In genomic region chr16:25691519-25692091, GRCh38 we compare ENCODE assay signal across 8 cellular contexts. TPM values are rescaled to one million over a fixed set of nuclear protein-coding genes. Genes with fewer than 3 reads are reported as not detected.
A peak's percentile ranks its signal among the peaks of the same experiment; 100 is the strongest.
DNase-seq lines count a peak whose midpoint lies in the region; ATAC-seq and TF ChIP-seq lines count a peak whose summit lies in the region.

HS3ST4 (plus strand) TSS chr16:25691959.

- no peak within 1 kb of the TSS for H2AFZ ChIP-seq in GM23248

- DNase-seq in CD1c-positive myeloid dendritic cell (ENCODE audit: extremely low spot score) (peak; percentile 16), GM23248 (peak; percentile 5), dorsolateral prefrontal cortex (peak in 3 of 10 donors; percentile 34 to 59 (median 57)), nephron progenitor cell (peak; percentile 72), NCI-H2196 treated with DMSO at 0.1 percent for 48 hours (lab: John Stamatoyannopoulos, UW; ENCODE audit: unreplicated experiment) (no peak), Ammon's horn (ENCODE audit: low spot score) (no peak)

- peak within 1 kb of the TSS; percentile 88 for H3K4me3 Mint-ChIP-seq in nephron progenitor cell

- H3K9me3 Mint-ChIP-seq in nephron progenitor cell: no peaks in the 10 kb centered on the region

- H3K4me2 ChIP-seq in GM23248 (ENCODE audit: unreplicated experiment): no peak within 1 kb of the TSS

- no peak within 1 kb of the TSS for H3K9ac ChIP-seq in GM23248

- no peak for ATAC-seq in HG03280 (IDR thresholded peaks at IDR 0.05; ENCODE audit: unreplicated experiment)
- no peak for ATAC-seq in HG03139 (IDR thresholded peaks at IDR 0.05; ENCODE audit: unreplicated experiment)

- TF ChIP-seq CTCF in dorsolateral prefrontal cortex (IDR thresholded peaks at IDR 0.05 in 54 of 56, conservative IDR thresholded peaks at IDR 0.05 in 2 of 56; ENCODE audit: low read depth in 1 of 56, partially characterized antibody in 56 of 56) (no peak), nephron progenitor cell (IDR thresholded peaks at IDR 0.05) (no peak)

- H3K4me1 Mint-ChIP-seq in nephron progenitor cell: peaks cover 36% of the 10 kb centered on the region

- peaks cover 49% of the 10 kb centered on the region for H3K27me3 Mint-ChIP-seq in nephron progenitor cell (ENCODE audit: low read depth, poor library complexity)

- in situ Hi-C loops in GM23248 (cut with MboI): no loop called here

- no peaks in the 10 kb centered on the region for H3F3A ChIP-seq in GM23248 (ENCODE audit: insufficient read depth)

- no peak within 1 kb of the TSS for H3K27ac ChIP-seq in GM23248
- H3K27ac ChIP-seq in dorsolateral prefrontal cortex: peak within 1 kb of the TSS in 19 of 59 donors; percentile 16 to 68 (median 44)

- no peaks in the 10 kb centered on the region for H3K9me2 ChIP-seq in GM23248 (ENCODE audit: insufficient read depth)

- H3K27ac Mint-ChIP-seq in nephron progenitor cell: no peak within 1 kb of the TSS

- H3K36me3 Mint-ChIP-seq in nephron progenitor cell (ENCODE audit: low read depth): no peaks in the 10 kb centered on the region

- no peaks in the 10 kb centered on the region for H3K4me1 ChIP-seq in GM23248 (ENCODE audit: insufficient read depth)

- H3K27me3 ChIP-seq in GM23248 (replicated peaks; ENCODE audit: insufficient read depth) (peaks cover 61% of the 10 kb centered on the region), dorsolateral prefrontal cortex (peaks cover 0 to 55% (median 32%) of the 10 kb centered on the region in 45 donors)

- intact Hi-C loops in dorsolateral prefrontal cortex (cut with DNase I): no loop called here

- H3K36me3 ChIP-seq in GM23248 (ENCODE audit: low read depth): no peaks in the 10 kb centered on the region

- no peaks in the 10 kb centered on the region for H3K79me2 ChIP-seq in GM23248 (ENCODE audit: insufficient read depth)

- 3% methylated on average over 29 to 57 of the region's 58 CpGs for WGBS in GM23248 (ENCODE audit: low coverage in 1 of 2, low lambda C conversion rate in 2 of 2, missing lambda C conversion rate in 2 of 2), 2 experiments

- H3K4me3 ChIP-seq in GM23248 (no peak within 1 kb of the TSS), dorsolateral prefrontal cortex (peak within 1 kb of the TSS; percentile 31 to 69 (median 54))

- no peaks in the 10 kb centered on the region for H3K9me3 ChIP-seq in GM23248 (ENCODE audit: low read depth)

- H4K20me1 ChIP-seq in GM23248 (ENCODE audit: insufficient read depth): no peaks in the 10 kb centered on the region

RNA-seq across cellular contexts. Expression of gene HS3ST4, which starts in this region (rescaled TPM):
- not detected in 2 replicates for total RNA-seq in GM23248 (2014; rRNA removed; shearing (Covaris generic))
- not detected in 2 replicates for polyA plus RNA-seq in GM23248 (2016; fragmentation: Nextera tagmentation; extraction: Ambion mirVana)
- total RNA-seq in dorsolateral prefrontal cortex: 10 to 100 TPM in 119 of 120 experiments, 1 to 10 TPM in 1; 9.6 to 64.3 (median 34.4) TPM

Comparison
In these comparisons a context has a peak if more than half of its experiments do, and no peak if none do; other contexts are left out.
1. RNA of gene HS3ST4 (total RNA-seq): 9.6 to 64.3 TPM in dorsolateral prefrontal cortex; not detected in GM23248; every median in the first group is over 10 times any median in the second.
2. Peak in DNase-seq in GM23248; RNA of the gene not detected or under 1 TPM.
3. DNase-seq: peak in CD1c-positive myeloid dendritic cell (single experiment) and nephron progenitor cell (single experiment); none in NCI-H2196 treated with DMSO at 0.1 percent for 48 hours (single experiment) and Ammon's horn (single experiment).